ENCODE assay signal across 18 cellular contexts in the genomic region with DNA sequence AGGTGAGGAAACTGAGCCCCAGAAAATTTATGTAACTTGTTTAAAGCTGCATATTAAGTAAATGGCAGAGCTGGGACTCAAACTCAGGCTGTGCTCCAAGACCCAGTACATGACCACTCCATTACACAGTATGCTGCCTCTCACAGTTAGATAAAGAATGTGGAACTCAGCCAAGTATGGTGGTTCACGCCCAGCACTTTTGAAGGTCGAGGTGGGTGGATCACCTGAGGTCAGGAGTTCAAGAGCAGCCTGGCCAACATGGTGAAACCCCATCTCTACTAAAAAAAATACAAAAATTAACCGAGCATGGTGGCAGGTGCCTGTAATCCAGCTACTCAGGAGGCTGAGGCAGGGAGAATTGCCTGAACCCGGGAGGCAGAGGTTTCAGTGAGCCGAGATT. TPM values are rescaled to one million over a fixed set of nuclear protein-coding genes. Genes with fewer than 3 reads are reported as not detected.
"Had no signal": no experiment of that assay in that cellular context is flagged by ENCODE, and none has a peak within 500 bp of the region (broad histone marks: within the 10 kb centered on the region; RNA-seq: fewer than 3 reads in every experiment).

No MANE protein-coding gene starts in this region.

RNA-seq across cellular contexts. Expression of a gene that starts 2.3 kb away (rescaled TPM):
- total RNA-seq: activated CD4-positive, alpha-beta memory T cell treated with anti-CD3 and anti-CD28 coated beads, Interleukin-2, amount 10 ng/mL, durations not matched to agents 7 days and 5 days; activated CD4-positive, alpha-beta T cell treated with anti-CD3 and anti-CD28 coated beads, Interleukin-2, amount 10 ng/mL, durations not matched to agents 7 days and 5 days; activated naive CD8-positive, alpha-beta T cell treated with anti-CD3 and anti-CD28 coated beads, Interleukin-2, amount 10 ng/mL, durations not matched to agents 7 days and 5 days; ascending aorta; chondrocyte; endodermal cell; esophagus muscularis mucosa; foreskin keratinocyte; heart left ventricle; left ventricle myocardium inferior; mesothelial cell of epicardium; myocyte; natural killer cell treated with Interleukin-12 subunit alpha and Interleukin-12 subunit beta and Interleukin-15 and Interleukin-18, amount 100 ng/mL, for 72 hours; omental fat pad; renal cortical epithelial cell; sciatic nerve; WTC11 had no signal
- polyA plus RNA-seq: foreskin keratinocyte, heart left ventricle, immature natural killer cell had no signal
